In the genomic region with DNA sequence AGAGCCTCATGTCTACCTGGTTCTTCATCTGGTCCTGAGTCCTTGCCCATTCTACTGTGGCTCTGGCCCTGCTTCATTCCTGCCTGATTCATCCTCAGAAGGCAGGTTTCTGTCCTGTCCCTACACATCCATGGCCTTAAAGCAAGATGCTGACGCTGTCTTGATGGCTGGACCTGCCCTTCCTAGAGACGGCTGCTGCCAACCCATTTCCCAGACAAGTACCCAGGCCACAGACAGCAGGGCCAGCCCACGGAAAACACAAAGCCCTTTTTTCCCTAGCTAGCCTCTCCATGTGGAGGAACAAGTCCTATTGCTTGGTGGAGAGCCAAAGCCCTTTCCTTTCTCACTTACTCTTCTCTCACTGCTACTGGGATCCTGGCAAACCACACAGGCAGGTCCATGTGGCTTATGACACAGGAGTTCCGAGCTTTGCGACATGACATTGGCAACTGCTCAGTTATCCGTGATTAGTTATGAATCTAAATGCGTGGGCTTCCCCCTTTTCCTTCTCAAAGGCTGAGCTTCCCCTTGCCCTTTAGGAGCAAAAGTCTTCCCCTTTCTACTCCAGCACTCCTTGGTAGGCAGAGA, we compare ENCODE assay signal across 24 cellular contexts.
DNase-seq lines count a peak whose midpoint lies in the region; ATAC-seq and TF ChIP-seq lines count a peak whose summit lies in the region.
"Had no signal": no experiment of that assay in that cellular context is flagged by ENCODE, and none has a peak within 500 bp of the region (broad histone marks: within the 10 kb centered on the region; RNA-seq: fewer than 3 reads in every experiment).

No MANE protein-coding gene starts in this region.

- H3K4me3 ChIP-seq in cardiac fibroblast (replicated peaks in 1 of 2; ENCODE audit: low read depth in 2 of 2, low read length in 2 of 2) (no peak overlapping the region), fibroblast of mammary gland (ENCODE audit: control insufficient read depth, low read depth, low read length) (no peak overlapping the region), mesenchymal stem cell (ENCODE audit: insufficient read depth in 1 of 2, low read depth in 1 of 2, low read length in 2 of 2) (peak overlapping the region in 1 of 2 experiments; percentile 17), transverse colon (no peak overlapping the region)
- H3K4me3 ChIP-seq: lung, spleen had no signal

- no peak overlapping the region for H3K23ac ChIP-seq in mesenchymal stem cell (ENCODE audit: low read length in 2 of 2)

- TF ChIP-seq POLR2A in transverse colon (IDR thresholded peaks at IDR 0.05): no peak

- no peaks in the 10 kb centered on the region for H3K9me3 ChIP-seq in mesenchymal stem cell (ENCODE audit: control insufficient read depth, low read length)
- H3K9me3 ChIP-seq in transverse colon: no peaks in the 10 kb centered on the region
- H3K9me3 ChIP-seq: neutrophil, spleen had no signal

- no peak overlapping the region for H2BK5ac ChIP-seq in mesenchymal stem cell (ENCODE audit: low read depth, low read length, poor library complexity, severe bottlenecking)

- H3K4me3 Mint-ChIP-seq in chondrocyte (ENCODE audit: unreplicated experiment): no peak overlapping the region
- H3K4me3 Mint-ChIP-seq: activated CD4-positive, alpha-beta T cell treated with anti-CD3 and anti-CD28 coated beads, Interleukin-2, amount 10 ng/mL, durations not matched to agents 7 days and 5 days; CD4-positive, CD25-positive, alpha-beta regulatory T cell; stimulated activated naive B cell treated with anti-CD40 and anti-IgM and Interleukin-4, amounts not matched to agents 10 μg/mL and 1 μg/mL and 100 μg/mL, for 72 hours; T-helper 2 cell treated with Interferon-gamma antibody and Interleukin-4, amounts not matched to agents 5 μg/mL and 100 μg/mL, for 36 hours had no signal

- no peak overlapping the region for H2BK12ac ChIP-seq in mesenchymal stem cell (ENCODE audit: low read length in 2 of 2)

- H3K4me2 ChIP-seq in mesenchymal stem cell (ENCODE audit: low read length, poor library complexity, severe bottlenecking): no peak overlapping the region

- H3K18ac ChIP-seq in mesenchymal stem cell (ENCODE audit: low read depth in 1 of 2, low read length in 2 of 2): no peak overlapping the region

- DNase-seq in cardiac fibroblast (ENCODE audit: low read depth in 2 of 2): peak; percentile 10 to 52
- peak; percentile 32 for DNase-seq in fibroblast of mammary gland (ENCODE audit: low read depth)
- DNase-seq in mesenchymal stem cell: no peak
- DNase-seq in transverse colon: no peak
- no peak for DNase-seq in chondrocyte (ENCODE audit: low spot score)
- DNase-seq in H4 (ENCODE audit: low spot score): no peak
- DNase-seq: activated CD4-positive, alpha-beta T cell treated with anti-CD3 and anti-CD28 coated beads, Interleukin-2, amount 10 ng/mL, durations not matched to agents 7 days and 5 days; activated naive CD4-positive, alpha-beta T cell treated with anti-CD3 and anti-CD28 coated beads, Interleukin-2, amount 50 U/mL, for 16 hours; CD4-positive, CD25-positive, alpha-beta regulatory T cell; islet precursor cell; NCI-H1105; NCI-H1930; NCI-H2227 treated with DMSO at 0.1 percent for 48 hours; NCI-H748 treated with DMSO at 0.1 percent for 48 hours; RPMI8226; spleen; stimulated activated CD4-positive, alpha-beta T cell treated with anti-CD3 and anti-CD28 coated beads, Interleukin-4, amount 100 ng/mL, for 1 hour; stimulated activated naive B cell treated with anti-CD40 and anti-IgM and Interleukin-4, amounts not matched to agents 10 μg/mL and 1 μg/mL and 100 μg/mL, for 72 hours; trophoblast cell had no signal

- peaks cover 13% of the 10 kb centered on the region for H3K27me3 Mint-ChIP-seq in chondrocyte (ENCODE audit: low read depth)

- TF ChIP-seq EP300 in transverse colon (IDR thresholded peaks at IDR 0.05; ENCODE audit: low read depth): no peak

- no peaks in the 10 kb centered on the region for H3K79me1 ChIP-seq in mesenchymal stem cell (replicated peaks; ENCODE audit: low read length, poor library complexity, severe bottlenecking)

- no peak overlapping the region for H3K14ac ChIP-seq in mesenchymal stem cell (ENCODE audit: low read length in 2 of 2)

- H3K9me3 Mint-ChIP-seq in chondrocyte (ENCODE audit: low read depth): no peaks in the 10 kb centered on the region
- H3K9me3 Mint-ChIP-seq: T-helper 2 cell treated with Interferon-gamma antibody and Interleukin-4, amounts not matched to agents 5 μg/mL and 100 μg/mL, for 36 hours had no signal

- no peaks in the 10 kb centered on the region for H3K4me1 Mint-ChIP-seq in chondrocyte (ENCODE audit: low read depth)

- no peak overlapping the region for H4K91ac ChIP-seq in mesenchymal stem cell (ENCODE audit: low read length)

- no peak for TF ChIP-seq CTCF in cardiac fibroblast (IDR thresholded peaks at IDR 0.05; ENCODE audit: low read depth, low read length)
- TF ChIP-seq CTCF in fibroblast of mammary gland (conservative IDR thresholded peaks at IDR 0.05; ENCODE audit: control insufficient read depth, insufficient read depth, low read depth, low read length): no peak
- TF ChIP-seq CTCF in transverse colon (IDR thresholded peaks at IDR 0.05): no peak
- no peak for TF ChIP-seq CTCF in chondrocyte (IDR thresholded peaks at IDR 0.05)

- in situ Hi-C loops in transverse colon (cut with MboI; ENCODE audit: low pct_ligation_motif_present in 1 of 4, low pct_unique_long_range_greater_than_20kb in 1 of 4, low sequenced_read_pairs in 3 of 4): no loop called here

- H2AFZ ChIP-seq in mesenchymal stem cell (ENCODE audit: low read depth, low read length): no peak overlapping the region

- no peak overlapping the region for H2BK120ac ChIP-seq in mesenchymal stem cell (ENCODE audit: low read depth, low read length)

- peak overlapping the region; percentile 86 for H3K9ac ChIP-seq in mesenchymal stem cell (ENCODE audit: low read length)

- no peak overlapping the region for H2AK5ac ChIP-seq in mesenchymal stem cell (ENCODE audit: low read length, severe bottlenecking)

- H3K4ac ChIP-seq in mesenchymal stem cell (ENCODE audit: low read depth in 1 of 2, low read length in 2 of 2): no peak overlapping the region

- H3K36me3 ChIP-seq in mesenchymal stem cell (ENCODE audit: control insufficient read depth in 1 of 2, insufficient read depth in 2 of 2, low read depth in 1 of 2, low read length in 2 of 2) (no peaks in the 10 kb centered on the region), transverse colon (no peaks in the 10 kb centered on the region)
- H3K36me3 ChIP-seq: neutrophil, spleen had no signal

- no peak for ATAC-seq in GM21423 (IDR thresholded peaks at IDR 0.05; ENCODE audit: unreplicated experiment)
- ATAC-seq: HCT116; stimulated activated naive B cell treated with anti-CD40 and anti-IgM and Interleukin-4, amounts not matched to agents 10 μg/mL and 1 μg/mL and 100 μg/mL, for 72 hours had no signal

- no peak overlapping the region for H3K27ac Mint-ChIP-seq in chondrocyte (ENCODE audit: unreplicated experiment)
- H3K27ac Mint-ChIP-seq: activated CD4-positive, alpha-beta T cell treated with anti-CD3 and anti-CD28 coated beads, Interleukin-2, amount 10 ng/mL, durations not matched to agents 7 days and 5 days; stimulated activated naive B cell treated with anti-CD40 and anti-IgM and Interleukin-4, amounts not matched to agents 10 μg/mL and 1 μg/mL and 100 μg/mL, for 72 hours; T-helper 2 cell treated with Interferon-gamma antibody and Interleukin-4, amounts not matched to agents 5 μg/mL and 100 μg/mL, for 36 hours had no signal

- no peaks in the 10 kb centered on the region for H3K27me3 ChIP-seq in mesenchymal stem cell (ENCODE audit: control insufficient read depth in 1 of 2, insufficient read depth in 1 of 2, low read length in 2 of 2)
- H3K27me3 ChIP-seq in transverse colon: no peaks in the 10 kb centered on the region
- H3K27me3 ChIP-seq: neutrophil had no signal

- intact Hi-C loops in transverse colon (cut with DNase I; ENCODE audit: low total_unique reads): no loop called here

- 86% methylated on average over 7 of the region's 7 CpGs for WGBS in mesenchymal stem cell
- 75 to 86% methylated on average over 4 to 7 of the region's 7 CpGs for WGBS in transverse colon (ENCODE audit: low coverage in 1 of 2), 2 donors

- no peak overlapping the region for H4K8ac ChIP-seq in mesenchymal stem cell (ENCODE audit: low read length)

- no peak overlapping the region for H2BK15ac ChIP-seq in mesenchymal stem cell (ENCODE audit: low read depth, poor library complexity, severe bottlenecking)

- H3K4me1 ChIP-seq in mesenchymal stem cell (ENCODE audit: control insufficient read depth, insufficient read depth, low read depth, low read length) (no peaks in the 10 kb centered on the region), transverse colon (peaks cover 0 to 3% (median 0%) of the 10 kb centered on the region in 4 donors)
- H3K4me1 ChIP-seq: spleen had no signal

- H3K36me3 Mint-ChIP-seq in chondrocyte (ENCODE audit: low read depth): no peaks in the 10 kb centered on the region
- H3K36me3 Mint-ChIP-seq: CD4-positive, CD25-positive, alpha-beta regulatory T cell; stimulated activated naive B cell treated with anti-CD40 and anti-IgM and Interleukin-4, amounts not matched to agents 10 μg/mL and 1 μg/mL and 100 μg/mL, for 72 hours had no signal

- H3K27ac ChIP-seq in mesenchymal stem cell (ENCODE audit: low read length, poor library complexity, severe bottlenecking) (no peak overlapping the region), transverse colon (peak overlapping the region; percentile 23 to 79 (median 67))
- H3K27ac ChIP-seq: neutrophil, spleen had no signal

Comparison
In these comparisons a context has a peak if more than half of its experiments do, and no peak if none do; other contexts are left out.
1. DNase-seq: peak in cardiac fibroblast (2 of 2) and fibroblast of mammary gland (single experiment); none in mesenchymal stem cell (single experiment), transverse colon (single experiment), chondrocyte (single experiment) and H4 (single experiment).